In genomic region chr4:6891436-6892170, GRCh38 we compare ENCODE assay signal across 10 cellular contexts. TPM values are rescaled to one million over a fixed set of nuclear protein-coding genes. Genes with fewer than 3 reads are reported as not detected.
A peak's percentile ranks its signal among the peaks of the same experiment; 100 is the strongest.
DNase-seq lines count a peak whose midpoint lies in the region; TF ChIP-seq lines count a peak whose summit lies in the region.
"Had no signal": no experiment of that assay in that cellular context is flagged by ENCODE, and none has a peak within 500 bp of the region (broad histone marks: within the 10 kb centered on the region; RNA-seq: fewer than 3 reads in every experiment).

No MANE protein-coding gene starts in this region.

- H3K36me3 Mint-ChIP-seq in osteocyte (ENCODE audit: unreplicated experiment) (no peaks in the 10 kb centered on the region), neural progenitor cell (peaks cover 9% of the 10 kb centered on the region)

- H3K36me3 ChIP-seq in neural progenitor cell = no peaks in the 10 kb centered on the region
- H3K36me3 ChIP-seq: ascending aorta had no signal

- peak overlapping the region in 1 of 2 donors; percentile 58 for H3K27ac ChIP-seq in coronary artery
- no peak overlapping the region for H3K27ac ChIP-seq in neural progenitor cell
- H3K27ac ChIP-seq: ascending aorta, KMS-11 had no signal

- no peak overlapping the region for H3K4me2 ChIP-seq in neural progenitor cell
- H3K4me2 ChIP-seq: KMS-11 had no signal

- H3K27me3 Mint-ChIP-seq in osteocyte (ENCODE audit: unreplicated experiment) (no peaks in the 10 kb centered on the region), neural progenitor cell (ENCODE audit: insufficient read depth, low read depth) (peaks cover 2% of the 10 kb centered on the region)

- no peaks in the 10 kb centered on the region for H3F3A ChIP-seq in neural progenitor cell (ENCODE audit: low read depth)

- H3K27me3 ChIP-seq in neural progenitor cell = no peaks in the 10 kb centered on the region
- H3K27me3 ChIP-seq: ascending aorta had no signal

- H3K4me3 Mint-ChIP-seq in osteocyte (ENCODE audit: unreplicated experiment) = no peak overlapping the region
- no peak overlapping the region for H3K4me3 Mint-ChIP-seq in neural progenitor cell

- H4K20me1 ChIP-seq in neural progenitor cell (ENCODE audit: low read depth) = no peaks in the 10 kb centered on the region

- H3K4me1 Mint-ChIP-seq in osteocyte (ENCODE audit: unreplicated experiment) (peaks cover 25% of the 10 kb centered on the region), neural progenitor cell (peaks cover 35% of the 10 kb centered on the region)

- no peaks in the 10 kb centered on the region for H3K9me3 ChIP-seq in neural progenitor cell (ENCODE audit: low read depth)
- H3K9me3 ChIP-seq: ascending aorta had no signal

- H3K4me1 ChIP-seq in neural progenitor cell = peaks cover 9% of the 10 kb centered on the region
- H3K4me1 ChIP-seq: ascending aorta had no signal

- no peak overlapping the region for H3K9ac ChIP-seq in neural progenitor cell
- H3K9ac ChIP-seq: KMS-11 had no signal

- DNase-seq in GF-D8 (lab: John Stamatoyannopoulos, UW) (peak; percentile 64), NOMO-1 treated with DMSO at 0.1 percent for 48 hours (lab: John Stamatoyannopoulos, UW; ENCODE audit: unreplicated experiment) (peak; percentile 67), coronary artery (ENCODE audit: low spot score) (no peak), osteocyte (ENCODE audit: extremely low spot score, unreplicated experiment) (no peak), D341Med (ENCODE audit: low spot score) (no peak), neural progenitor cell (ENCODE audit: low spot score) (no peak), globus pallidus (ENCODE audit: low spot score) (no peak), NCI-H2171 treated with DMSO at 0.1 percent for 48 hours (lab: John Stamatoyannopoulos, UW) (no peak)

- H3K9me3 Mint-ChIP-seq in osteocyte (ENCODE audit: unreplicated experiment) (no peaks in the 10 kb centered on the region), neural progenitor cell (peaks cover 10% of the 10 kb centered on the region)

- H3K27ac Mint-ChIP-seq in osteocyte (ENCODE audit: unreplicated experiment) (peak overlapping the region; percentile 35), neural progenitor cell (no peak overlapping the region)

- H2AFZ ChIP-seq in neural progenitor cell (replicated peaks) = no peak overlapping the region

- TF ChIP-seq CTCF in coronary artery (IDR thresholded peaks at IDR 0.05) (no peak), osteocyte (IDR thresholded peaks at IDR 0.05) (no peak), neural progenitor cell (IDR thresholded peaks at IDR 0.05) (no peak)

- H3K4me3 ChIP-seq in coronary artery (peak overlapping the region; percentile 34), neural progenitor cell (no peak overlapping the region)
- H3K4me3 ChIP-seq: ascending aorta had no signal

- H3K79me2 ChIP-seq in neural progenitor cell (ENCODE audit: low read depth) = no peaks in the 10 kb centered on the region

RNA-seq across cellular contexts. Expression of gene TBC1D14, which starts 18.0 kb away (rescaled TPM):
- total RNA-seq in osteocyte (31.0 and 33.2 TPM in 2 replicates), neural progenitor cell (ENCODE audit: low replicate concordance) (47.9 and 58.8 TPM in 2 replicates)

Comparison
In these comparisons a context has a peak if more than half of its experiments do, and no peak if none do; other contexts are left out.
1. DNase-seq: peak in GF-D8 (single experiment) and NOMO-1 treated with DMSO at 0.1 percent for 48 hours (single experiment); none in coronary artery (single experiment), osteocyte (single experiment), D341Med (single experiment), neural progenitor cell (single experiment), globus pallidus (single experiment) and NCI-H2171 treated with DMSO at 0.1 percent for 48 hours (single experiment).